In the genomic region with DNA sequence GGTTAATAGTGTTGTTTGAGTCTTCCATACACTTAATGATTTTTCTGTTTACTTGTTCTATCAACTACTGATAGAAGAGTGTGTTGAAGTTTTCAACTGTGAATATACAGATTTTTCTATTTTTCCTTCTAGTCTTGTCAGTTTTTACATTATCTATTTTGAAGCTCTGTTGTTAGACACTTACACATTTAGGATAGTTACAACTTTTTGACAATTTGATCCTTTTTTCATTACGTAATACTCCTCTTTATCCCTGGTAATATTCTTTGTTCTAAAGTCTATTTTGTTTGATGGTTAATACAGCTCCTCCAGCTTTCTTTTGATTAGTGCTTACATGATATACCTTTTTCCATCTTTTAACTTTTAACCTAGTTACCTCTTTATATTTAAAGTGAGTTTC, we compare ENCODE assay signal across 11 cellular contexts. TPM values are rescaled to one million over a fixed set of nuclear protein-coding genes. Genes with fewer than 3 reads are reported as not detected.
"Had no signal": no experiment of that assay in that cellular context is flagged by ENCODE, and none has a peak within 500 bp of the region (broad histone marks: within the 10 kb centered on the region; RNA-seq: fewer than 3 reads in every experiment).

No MANE protein-coding gene starts in this region.

- H3K36me3 ChIP-seq: HAP-1 had no signal

- H3K9me3 ChIP-seq: HAP-1 had no signal

- H3K27ac ChIP-seq: GM23248 had no signal

- DNase-seq: GM23248, GOT3, H7, H9, HCEC 1CT, HFFc6 had no signal

- H3K9ac ChIP-seq: GM23248 had no signal

- ATAC-seq: GM23338, HCT116 had no signal

- H2AFZ ChIP-seq: GM23248, GM23338 had no signal

- H3K4me3 ChIP-seq: GM23248, GM23338, HAP-1 had no signal

- H3K4me1 ChIP-seq: HAP-1 had no signal

- FAIRE-seq: H1, H54 had no signal

- H3K4me2 ChIP-seq: GM23338 had no signal

RNA-seq across cellular contexts. Expression of a gene that starts 45.2 kb away (rescaled TPM):
- total RNA-seq: GM23248 had no signal
- polyA plus RNA-seq: GM23248 had no signal
